Comparison of ENCODE assay signal across 27 cellular contexts in genomic region chr12:52630104-52630500, GRCh38. TPM values are rescaled to one million over a fixed set of nuclear protein-coding genes. Genes with fewer than 3 reads are reported as not detected.
DNase-seq lines count a peak whose midpoint lies in the region; ATAC-seq and TF ChIP-seq lines count a peak whose summit lies in the region.
"Had no signal": no experiment of that assay in that cellular context is flagged by ENCODE, and none has a peak within 500 bp of the region (broad histone marks: within the 10 kb centered on the region; RNA-seq: fewer than 3 reads in every experiment).

No MANE protein-coding gene starts in this region.

- H3K27ac Mint-ChIP-seq in activated T-cell treated with anti-CD3 and anti-CD28 coated beads, Interleukin-2, amount 50 U/mL, for 72 hours = peak overlapping the region; percentile 56
- H3K27ac Mint-ChIP-seq in activated T-cell treated with anti-CD3 and anti-CD28 coated beads, Interleukin-2, amount 50 U/mL, for 24 hours = no peak overlapping the region
- H3K27ac Mint-ChIP-seq in H9 = no peak overlapping the region
- H3K27ac Mint-ChIP-seq: CD14-positive monocyte; stimulated activated effector memory CD8-positive, alpha-beta T cell treated with anti-CD3 and anti-CD28 coated beads, Interleukin-12 subunit alpha, Interleukin-12 subunit beta, amount 100 ng/mL, for 72 hours had no signal

- TF ChIP-seq CTCF in H9 (conservative IDR thresholded peaks at IDR 0.05) = no peak

- H3K9ac ChIP-seq in H9 (ENCODE audit: extremely low read depth, insufficient read length, low read length) = no peak overlapping the region

- H4K5ac ChIP-seq in H9 (ENCODE audit: insufficient read length, low read depth, low read length) = no peak overlapping the region

- no peak overlapping the region for H2BK5ac ChIP-seq in H9 (ENCODE audit: insufficient read length, low read length)

- DNase-seq in activated T-cell treated with anti-CD3 and anti-CD28 coated beads, Interleukin-2, amount 50 U/mL, for 72 hours = no peak
- no peak for DNase-seq in activated T-cell treated with anti-CD3 and anti-CD28 coated beads, Interleukin-2, amount 50 U/mL, for 24 hours
- DNase-seq in H9 = peak; percentile 19
- DNase-seq in ecto neural progenitor cell (ENCODE audit: low spot score) = peak; percentile 30
- peak; percentile 18 for DNase-seq in stimulated activated CD8-positive, alpha-beta memory T cell treated with anti-CD3 and anti-CD28 coated beads, Interleukin-4, amount 100 ng/mL, for 48 hours
- no peak for DNase-seq in H4 (ENCODE audit: low spot score)
- DNase-seq in hepatic stellate cell (ENCODE audit: low spot score) = no peak
- DNase-seq: activated CD4-positive, CD25-positive, alpha-beta regulatory T cell treated with anti-CD3 and anti-CD28 coated beads, Interleukin-2, amount 50 U/mL, for 72 hours; cerebellar nuclear complex; DMS 273 treated with DMSO at 0.1 percent for 48 hours; glutamatergic neuron; H7; kidney glomerular epithelial cell; NCI-H1105 treated with DMSO at 0.1 percent for 48 hours; NCI-H2081; NCI-H345; NCI-H748 treated with DMSO at 0.1 percent for 48 hours; occipital lobe; stimulated activated CD4-positive, alpha-beta T cell treated with anti-CD3 and anti-CD28 coated beads, Interleukin-2, amount 100 ng/mL, for 24 hours had no signal

- H2BK15ac ChIP-seq in H9 (ENCODE audit: low read depth, low read length) = no peak overlapping the region

- H4K20me1 ChIP-seq in H9 (ENCODE audit: control insufficient read depth, insufficient read depth, insufficient read length) = no peaks in the 10 kb centered on the region

- no peaks in the 10 kb centered on the region for H3K27me3 Mint-ChIP-seq in activated T-cell treated with anti-CD3 and anti-CD28 coated beads, Interleukin-2, amount 50 U/mL, for 72 hours (ENCODE audit: low read depth)
- H3K27me3 Mint-ChIP-seq in activated T-cell treated with anti-CD3 and anti-CD28 coated beads, Interleukin-2, amount 50 U/mL, for 24 hours = no peaks in the 10 kb centered on the region
- peaks cover 15% of the 10 kb centered on the region for H3K27me3 Mint-ChIP-seq in H9 (ENCODE audit: low read depth)

- no peak overlapping the region for H2AFZ ChIP-seq in H9 (ENCODE audit: low read length)

- H3T11ph ChIP-seq in H9 (ENCODE audit: low read length) = no peak overlapping the region

- no peak overlapping the region for H2BK20ac ChIP-seq in H9 (ENCODE audit: low read depth, low read length, poor library complexity, severe bottlenecking)

- H3K79me2 ChIP-seq in H9 (ENCODE audit: insufficient read depth, low read length) = no peaks in the 10 kb centered on the region

- ATAC-seq in activated T-cell treated with anti-CD3 and anti-CD28 coated beads, Interleukin-2, amount 50 U/mL, for 72 hours (replicated peaks in 1 of 2) = no peak
- ATAC-seq: stimulated activated effector memory CD8-positive, alpha-beta T cell treated with anti-CD3 and anti-CD28 coated beads, Interleukin-12 subunit alpha, Interleukin-12 subunit beta, amount 100 ng/mL, for 72 hours had no signal

- peaks cover 57% of the 10 kb centered on the region for H3K4me1 Mint-ChIP-seq in activated T-cell treated with anti-CD3 and anti-CD28 coated beads, Interleukin-2, amount 50 U/mL, for 72 hours (ENCODE audit: low read depth)
- H3K4me1 Mint-ChIP-seq in activated T-cell treated with anti-CD3 and anti-CD28 coated beads, Interleukin-2, amount 50 U/mL, for 24 hours (ENCODE audit: low read depth) = peaks cover 62% of the 10 kb centered on the region
- H3K4me1 Mint-ChIP-seq in H9 = peaks cover 4 to 5% of the 10 kb centered on the region in 2 experiments

- no peak overlapping the region for H2AK5ac ChIP-seq in H9 (ENCODE audit: insufficient read length, low read length)

- H3K4me1 ChIP-seq in H9 (ENCODE audit: insufficient read depth, low read length) = no peaks in the 10 kb centered on the region
- H3K4me1 ChIP-seq: SJSA1 had no signal

- H4K8ac ChIP-seq in H9 (replicated peaks; ENCODE audit: insufficient read length, low read depth, low read length) = no peak overlapping the region

- no CpG with 5 or more reads among the region's 7 CpGs for WGBS in H9 (ENCODE audit: extremely low coverage, insufficient read length, low lambda C conversion rate)

- no peak overlapping the region for H3K4me2 ChIP-seq in H9 (ENCODE audit: insufficient read depth, insufficient read length, low read length)

- no peaks in the 10 kb centered on the region for H3K36me3 Mint-ChIP-seq in activated T-cell treated with anti-CD3 and anti-CD28 coated beads, Interleukin-2, amount 50 U/mL, for 72 hours (ENCODE audit: insufficient read depth in 2 of 2)
- no peaks in the 10 kb centered on the region for H3K36me3 Mint-ChIP-seq in activated T-cell treated with anti-CD3 and anti-CD28 coated beads, Interleukin-2, amount 50 U/mL, for 24 hours (ENCODE audit: low read depth)
- no peaks in the 10 kb centered on the region for H3K36me3 Mint-ChIP-seq in H9 (ENCODE audit: insufficient read depth in 1 of 3, low read depth in 3 of 3)
- H3K36me3 Mint-ChIP-seq: CD14-positive monocyte; stimulated activated effector memory CD8-positive, alpha-beta T cell treated with anti-CD3 and anti-CD28 coated beads, Interleukin-12 subunit alpha, Interleukin-12 subunit beta, amount 100 ng/mL, for 72 hours had no signal

- H3K4ac ChIP-seq in H9 (ENCODE audit: low read depth, low read length) = no peak overlapping the region

- H3K9me3 Mint-ChIP-seq in activated T-cell treated with anti-CD3 and anti-CD28 coated beads, Interleukin-2, amount 50 U/mL, for 72 hours = no peaks in the 10 kb centered on the region
- H3K9me3 Mint-ChIP-seq in activated T-cell treated with anti-CD3 and anti-CD28 coated beads, Interleukin-2, amount 50 U/mL, for 24 hours = no peaks in the 10 kb centered on the region
- H3K9me3 Mint-ChIP-seq in H9 = no peaks in the 10 kb centered on the region
- H3K9me3 Mint-ChIP-seq: CD14-positive monocyte; stimulated activated effector memory CD8-positive, alpha-beta T cell treated with anti-CD3 and anti-CD28 coated beads, Interleukin-12 subunit alpha, Interleukin-12 subunit beta, amount 100 ng/mL, for 72 hours had no signal

- peak overlapping the region in 1 of 2 donors; percentile 65 for H3K4me3 Mint-ChIP-seq in activated T-cell treated with anti-CD3 and anti-CD28 coated beads, Interleukin-2, amount 50 U/mL, for 72 hours
- no peak overlapping the region for H3K4me3 Mint-ChIP-seq in activated T-cell treated with anti-CD3 and anti-CD28 coated beads, Interleukin-2, amount 50 U/mL, for 24 hours
- no peak overlapping the region for H3K4me3 Mint-ChIP-seq in H9
- H3K4me3 Mint-ChIP-seq: CD14-positive monocyte; stimulated activated effector memory CD8-positive, alpha-beta T cell treated with anti-CD3 and anti-CD28 coated beads, Interleukin-12 subunit alpha, Interleukin-12 subunit beta, amount 100 ng/mL, for 72 hours had no signal

- H3K27me3 ChIP-seq in H9 (ENCODE audit: insufficient read depth, low read length) = no peaks in the 10 kb centered on the region
- H3K27me3 ChIP-seq: suprapubic skin had no signal

- H2BK12ac ChIP-seq in H9 (ENCODE audit: insufficient read length, low read depth, low read length) = no peak overlapping the region

- no peak overlapping the region for H3K14ac ChIP-seq in H9 (ENCODE audit: insufficient read depth, low read length)

- no peaks in the 10 kb centered on the region for H3K79me1 ChIP-seq in H9 (ENCODE audit: insufficient read depth, low read depth, low read length, poor library complexity, severe bottlenecking)

- H3K27ac ChIP-seq in H9 (ENCODE audit: insufficient read length, low read depth, low read length) = no peak overlapping the region
- H3K27ac ChIP-seq: epithelial cell of prostate, SJSA1, suprapubic skin had no signal

- no peak overlapping the region for H2BK120ac ChIP-seq in H9 (ENCODE audit: low read depth, low read length, poor library complexity, severe bottlenecking)

- no peak overlapping the region for H4K91ac ChIP-seq in H9 (ENCODE audit: insufficient read length, low read depth, low read length)

- no peak overlapping the region for H3K56ac ChIP-seq in H9 (ENCODE audit: insufficient read length, low read depth, low read length)

- H3K23ac ChIP-seq in H9 (ENCODE audit: insufficient read length, low read depth, low read length) = no peak overlapping the region

- no peaks in the 10 kb centered on the region for H3K9me3 ChIP-seq in H9 (ENCODE audit: control insufficient read depth, low read depth, low read length)
- H3K9me3 ChIP-seq: SJSA1, suprapubic skin had no signal

- H3K23me2 ChIP-seq in H9 (ENCODE audit: insufficient read length, low read depth, low read length, poor library complexity, severe bottlenecking) = no peaks in the 10 kb centered on the region

- H3K18ac ChIP-seq in H9 (ENCODE audit: insufficient read length, low read depth, low read length) = no peak overlapping the region

RNA-seq across cellular contexts. Expression of gene KRT73, which starts 11.7 kb away (rescaled TPM):
- total RNA-seq in activated T-cell treated with anti-CD3 and anti-CD28 coated beads, Interleukin-2, amount 50 U/mL, for 72 hours = 1 to 10 TPM in 1 of 2 donors, under 1 TPM in 1; 0.36 to 1.3 TPM
- total RNA-seq in H9 (2021) = not detected in 2 replicates
- not detected in 2 replicates for total RNA-seq in H4 (2014; rRNA removed; shearing (Covaris generic))
- total RNA-seq: H7, lung microvascular endothelial cell, occipital lobe, SJSA1 had no signal

RNA-seq across cellular contexts. Expression of gene KRT2, which starts 21.9 kb away (rescaled TPM):
- total RNA-seq in activated T-cell treated with anti-CD3 and anti-CD28 coated beads, Interleukin-2, amount 50 U/mL, for 72 hours = not detected
- not detected in 2 replicates for total RNA-seq in H9 (2021)
- total RNA-seq in H4 (2014; rRNA removed; shearing (Covaris generic)) = 0.21 and 0.53 TPM in 2 replicates
- total RNA-seq: H7, lung microvascular endothelial cell, occipital lobe, SJSA1, skeletal muscle tissue had no signal

RNA-seq across cellular contexts. Expression of gene KRT72, which starts 28.8 kb away (rescaled TPM):
- 1 to 10 TPM in 1 of 2 donors, under 1 TPM in 1; 0.31 to 2.3 TPM for total RNA-seq in activated T-cell treated with anti-CD3 and anti-CD28 coated beads, Interleukin-2, amount 50 U/mL, for 72 hours
- total RNA-seq in H9 (2021) = not detected in 2 replicates
- not detected in 2 replicates for total RNA-seq in H4 (2014; rRNA removed; shearing (Covaris generic))
- total RNA-seq: H7, lung microvascular endothelial cell, occipital lobe, SJSA1, skeletal muscle tissue had no signal

RNA-seq across cellular contexts. Expression of gene KRT1, which starts 50.1 kb away (rescaled TPM):
- not detected for total RNA-seq in activated T-cell treated with anti-CD3 and anti-CD28 coated beads, Interleukin-2, amount 50 U/mL, for 72 hours
- total RNA-seq in H9 (2021) = not detected in 2 replicates
- not detected in 2 replicates for total RNA-seq in H4 (2014; rRNA removed; shearing (Covaris generic))
- total RNA-seq: H7, lung microvascular endothelial cell had no signal

RNA-seq across cellular contexts. Expression of gene KRT74, which starts 56.5 kb away (rescaled TPM):
- under 1 TPM in 1 of 2 donors, not detected in 1; 0.12 TPM for total RNA-seq in activated T-cell treated with anti-CD3 and anti-CD28 coated beads, Interleukin-2, amount 50 U/mL, for 72 hours
- total RNA-seq in H9 (2021) = not detected in 2 replicates
- not detected in 2 replicates for total RNA-seq in H4 (2014; rRNA removed; shearing (Covaris generic))
- total RNA-seq: H7; lung microvascular endothelial cell; occipital lobe; SJSA1; skeletal muscle tissue; T-helper 1 cell treated with Interleukin-12 subunit alpha and Interleukin-12 subunit beta and Interleukin-4 antibody, amounts not matched to agents 30 ng/mL and 1 ng/mL, for 36 hours had no signal

Comparison
In these comparisons a context has a peak if more than half of its experiments do, and no peak if none do; other contexts are left out.
1. DNase-seq: peak in H9 (single experiment), ecto neural progenitor cell (single experiment) and stimulated activated CD8-positive, alpha-beta memory T cell treated with anti-CD3 and anti-CD28 coated beads, Interleukin-4, amount 100 ng/mL, for 48 hours (single experiment); none in activated T-cell treated with anti-CD3 and anti-CD28 coated beads, Interleukin-2, amount 50 U/mL, for 72 hours (0 of 2), activated T-cell treated with anti-CD3 and anti-CD28 coated beads, Interleukin-2, amount 50 U/mL, for 24 hours (single experiment), H4 (single experiment) and hepatic stellate cell (single experiment).